1 cellular context compared by ENCODE assay signal in the genomic region with DNA sequence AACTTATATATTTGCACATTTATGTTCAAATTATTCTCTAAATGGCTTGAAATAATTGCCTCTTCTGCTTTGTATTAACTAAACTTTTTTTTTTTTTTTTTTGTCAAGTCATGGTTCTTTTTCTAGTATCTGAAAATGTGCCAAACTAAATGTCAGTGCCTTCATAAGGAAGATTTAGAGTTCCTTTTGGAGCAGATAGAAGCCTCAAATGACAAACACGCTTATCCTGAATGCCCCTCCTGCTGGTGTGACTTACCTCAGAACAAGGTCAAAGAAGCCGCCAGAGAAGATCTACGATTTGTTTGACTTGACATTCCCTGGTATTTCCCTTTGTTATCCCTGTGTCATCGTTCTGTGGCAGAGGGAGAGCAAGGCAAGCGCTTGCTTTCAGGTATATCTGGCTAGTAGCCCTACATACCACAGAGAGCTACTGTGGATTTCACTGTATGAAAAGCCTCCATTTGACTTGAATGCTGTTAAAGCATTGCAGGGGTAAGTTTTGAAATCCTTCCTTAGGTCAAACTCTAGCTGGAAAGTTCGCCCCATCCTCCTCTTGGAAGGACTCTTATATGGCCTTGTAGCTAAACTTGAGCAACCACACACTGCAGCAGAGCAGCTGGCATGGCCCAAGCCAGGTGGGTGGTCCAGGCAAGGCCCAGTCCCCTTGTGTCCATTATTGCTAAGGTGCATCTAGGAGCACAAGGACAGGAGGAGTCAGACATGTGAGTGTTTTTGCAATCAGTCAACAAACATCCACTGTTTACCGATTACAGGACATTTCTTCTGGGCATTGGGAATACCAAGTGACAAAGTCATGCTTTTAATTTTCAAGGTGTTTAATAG.
TF ChIP-seq lines count a peak whose summit lies in the region.

No MANE protein-coding gene starts in this region.

TF ChIP-seq in HepG2, 621 proteins besides CTCF, POLR2A, EP300 and RAD21 (continued from another document and continues in another):
- TF ChIP-seq, protein P1, sequence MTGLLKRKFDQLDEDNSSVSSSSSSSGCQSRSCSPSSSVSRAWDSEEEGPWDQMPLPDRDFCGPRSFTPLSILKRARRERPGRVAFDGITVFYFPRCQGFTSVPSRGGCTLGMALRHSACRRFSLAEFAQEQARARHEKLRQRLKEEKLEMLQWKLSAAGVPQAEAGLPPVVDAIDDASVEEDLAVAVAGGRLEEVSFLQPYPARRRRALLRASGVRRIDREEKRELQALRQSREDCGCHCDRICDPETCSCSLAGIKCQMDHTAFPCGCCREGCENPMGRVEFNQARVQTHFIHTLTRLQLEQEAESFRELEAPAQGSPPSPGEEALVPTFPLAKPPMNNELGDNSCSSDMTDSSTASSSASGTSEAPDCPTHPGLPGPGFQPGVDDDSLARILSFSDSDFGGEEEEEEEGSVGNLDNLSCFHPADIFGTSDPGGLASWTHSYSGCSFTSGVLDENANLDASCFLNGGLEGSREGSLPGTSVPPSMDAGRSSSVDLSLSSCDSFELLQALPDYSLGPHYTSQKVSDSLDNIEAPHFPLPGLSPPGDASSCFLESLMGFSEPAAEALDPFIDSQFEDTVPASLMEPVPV (CRISPR knock-in tag; IDR thresholded peaks at IDR 0.05): no peak
- TF ChIP-seq ZNF143 (CRISPR knock-in tag; IDR thresholded peaks at IDR 0.05): 0 out of 2 replicates have a peak, but pooled peaks have one; percentile 24
- TF ChIP-seq AHR (CRISPR knock-in tag; IDR thresholded peaks at IDR 0.05): 0 out of 2 replicates have a peak, but pooled peaks have one; percentile 50
- peak; percentile 65; the same call in 1 of the 2 replicates for TF ChIP-seq ZNF232 (CRISPR knock-in tag; IDR thresholded peaks at IDR 0.05; ENCODE audit: borderline replicate concordance)
- TF ChIP-seq ZFX (CRISPR knock-in tag; IDR thresholded peaks at IDR 0.05; ENCODE audit: low read depth): peak; percentile 33; the same call in 1 of the 2 replicates
- 0 out of 2 replicates have a peak, but pooled peaks have one; percentile 25 for TF ChIP-seq ARNT2 (CRISPR knock-in tag; IDR thresholded peaks at IDR 0.05; ENCODE audit: low read depth)
- no peak for TF ChIP-seq ZFP36L1 (CRISPR knock-in tag; IDR thresholded peaks at IDR 0.05)
- TF ChIP-seq, protein P2, sequence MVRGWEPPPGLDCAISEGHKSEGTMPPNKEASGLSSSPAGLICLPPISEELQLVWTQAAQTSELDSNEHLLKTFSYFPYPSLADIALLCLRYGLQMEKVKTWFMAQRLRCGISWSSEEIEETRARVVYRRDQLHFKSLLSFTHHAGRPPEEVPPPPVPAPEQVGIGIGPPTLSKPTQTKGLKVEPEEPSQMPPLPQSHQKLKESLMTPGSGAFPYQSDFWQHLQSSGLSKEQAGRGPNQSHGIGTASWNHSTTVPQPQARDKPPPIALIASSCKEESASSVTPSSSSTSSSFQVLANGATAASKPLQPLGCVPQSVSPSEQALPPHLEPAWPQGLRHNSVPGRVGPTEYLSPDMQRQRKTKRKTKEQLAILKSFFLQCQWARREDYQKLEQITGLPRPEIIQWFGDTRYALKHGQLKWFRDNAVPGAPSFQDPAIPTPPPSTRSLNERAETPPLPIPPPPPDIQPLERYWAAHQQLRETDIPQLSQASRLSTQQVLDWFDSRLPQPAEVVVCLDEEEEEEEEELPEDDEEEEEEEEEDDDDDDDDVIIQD (CRISPR knock-in tag; IDR thresholded peaks at IDR 0.05; ENCODE audit: low read depth): peak; percentile 85
- TF ChIP-seq, protein P3, sequence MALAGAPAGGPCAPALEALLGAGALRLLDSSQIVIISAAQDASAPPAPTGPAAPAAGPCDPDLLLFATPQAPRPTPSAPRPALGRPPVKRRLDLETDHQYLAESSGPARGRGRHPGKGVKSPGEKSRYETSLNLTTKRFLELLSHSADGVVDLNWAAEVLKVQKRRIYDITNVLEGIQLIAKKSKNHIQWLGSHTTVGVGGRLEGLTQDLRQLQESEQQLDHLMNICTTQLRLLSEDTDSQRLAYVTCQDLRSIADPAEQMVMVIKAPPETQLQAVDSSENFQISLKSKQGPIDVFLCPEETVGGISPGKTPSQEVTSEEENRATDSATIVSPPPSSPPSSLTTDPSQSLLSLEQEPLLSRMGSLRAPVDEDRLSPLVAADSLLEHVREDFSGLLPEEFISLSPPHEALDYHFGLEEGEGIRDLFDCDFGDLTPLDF (CRISPR knock-in tag; IDR thresholded peaks at IDR 0.05): no peak
- TF ChIP-seq, protein P4, sequence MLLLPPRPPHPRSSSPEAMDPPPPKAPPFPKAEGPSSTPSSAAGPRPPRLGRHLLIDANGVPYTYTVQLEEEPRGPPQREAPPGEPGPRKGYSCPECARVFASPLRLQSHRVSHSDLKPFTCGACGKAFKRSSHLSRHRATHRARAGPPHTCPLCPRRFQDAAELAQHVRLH (CRISPR knock-in tag; IDR thresholded peaks at IDR 0.05; ENCODE audit: borderline replicate concordance, low read depth): peak; percentile 52; the same call in 1 of the 2 replicates
- TF ChIP-seq FOXO1 (CRISPR knock-in tag; IDR thresholded peaks at IDR 0.05): peak; percentile 57; the same call in 1 of the 2 replicates
- TF ChIP-seq SCMH1 (CRISPR knock-in tag; IDR thresholded peaks at IDR 0.05; ENCODE audit: borderline replicate concordance): no peak
- TF ChIP-seq, protein P5, sequence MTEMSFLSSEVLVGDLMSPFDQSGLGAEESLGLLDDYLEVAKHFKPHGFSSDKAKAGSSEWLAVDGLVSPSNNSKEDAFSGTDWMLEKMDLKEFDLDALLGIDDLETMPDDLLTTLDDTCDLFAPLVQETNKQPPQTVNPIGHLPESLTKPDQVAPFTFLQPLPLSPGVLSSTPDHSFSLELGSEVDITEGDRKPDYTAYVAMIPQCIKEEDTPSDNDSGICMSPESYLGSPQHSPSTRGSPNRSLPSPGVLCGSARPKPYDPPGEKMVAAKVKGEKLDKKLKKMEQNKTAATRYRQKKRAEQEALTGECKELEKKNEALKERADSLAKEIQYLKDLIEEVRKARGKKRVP (CRISPR knock-in tag; IDR thresholded peaks at IDR 0.05): no peak
- peak; percentile 95 for TF ChIP-seq TCF7 (IDR thresholded peaks at IDR 0.05; ENCODE audit: low read depth)
- no peak for TF ChIP-seq MEF2D (CRISPR knock-in tag; IDR thresholded peaks at IDR 0.05)
- TF ChIP-seq ZNF251 (CRISPR knock-in tag; IDR thresholded peaks at IDR 0.05): no peak
- peak; percentile 41 for TF ChIP-seq STAG1 (CRISPR knock-in tag; IDR thresholded peaks at IDR 0.05)
- no peak; the same call in 1 of the 2 replicates for TF ChIP-seq NFYC (CRISPR knock-in tag; IDR thresholded peaks at IDR 0.05)
- no peak for TF ChIP-seq ZNF660 (CRISPR knock-in tag; IDR thresholded peaks at IDR 0.05; ENCODE audit: borderline replicate concordance, low read depth)
- TF ChIP-seq DPF2 (CRISPR knock-in tag; IDR thresholded peaks at IDR 0.05; ENCODE audit: borderline replicate concordance, low read depth): no peak
- TF ChIP-seq REXO4 (CRISPR knock-in tag; IDR thresholded peaks at IDR 0.05; ENCODE audit: borderline replicate concordance): no peak
- no peak for TF ChIP-seq TBX3 (IDR thresholded peaks at IDR 0.05; ENCODE audit: borderline replicate concordance)
- TF ChIP-seq, protein P6, sequence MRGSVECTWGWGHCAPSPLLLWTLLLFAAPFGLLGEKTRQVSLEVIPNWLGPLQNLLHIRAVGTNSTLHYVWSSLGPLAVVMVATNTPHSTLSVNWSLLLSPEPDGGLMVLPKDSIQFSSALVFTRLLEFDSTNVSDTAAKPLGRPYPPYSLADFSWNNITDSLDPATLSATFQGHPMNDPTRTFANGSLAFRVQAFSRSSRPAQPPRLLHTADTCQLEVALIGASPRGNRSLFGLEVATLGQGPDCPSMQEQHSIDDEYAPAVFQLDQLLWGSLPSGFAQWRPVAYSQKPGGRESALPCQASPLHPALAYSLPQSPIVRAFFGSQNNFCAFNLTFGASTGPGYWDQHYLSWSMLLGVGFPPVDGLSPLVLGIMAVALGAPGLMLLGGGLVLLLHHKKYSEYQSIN (CRISPR knock-in tag; IDR thresholded peaks at IDR 0.05; ENCODE audit: borderline replicate concordance): no peak
- TF ChIP-seq ZNF552 (CRISPR knock-in tag; IDR thresholded peaks at IDR 0.05; ENCODE audit: borderline replicate concordance): no peak
- no peak for TF ChIP-seq TP53 (CRISPR knock-in tag; conservative IDR thresholded peaks at IDR 0.05)
- TF ChIP-seq, protein P7, sequence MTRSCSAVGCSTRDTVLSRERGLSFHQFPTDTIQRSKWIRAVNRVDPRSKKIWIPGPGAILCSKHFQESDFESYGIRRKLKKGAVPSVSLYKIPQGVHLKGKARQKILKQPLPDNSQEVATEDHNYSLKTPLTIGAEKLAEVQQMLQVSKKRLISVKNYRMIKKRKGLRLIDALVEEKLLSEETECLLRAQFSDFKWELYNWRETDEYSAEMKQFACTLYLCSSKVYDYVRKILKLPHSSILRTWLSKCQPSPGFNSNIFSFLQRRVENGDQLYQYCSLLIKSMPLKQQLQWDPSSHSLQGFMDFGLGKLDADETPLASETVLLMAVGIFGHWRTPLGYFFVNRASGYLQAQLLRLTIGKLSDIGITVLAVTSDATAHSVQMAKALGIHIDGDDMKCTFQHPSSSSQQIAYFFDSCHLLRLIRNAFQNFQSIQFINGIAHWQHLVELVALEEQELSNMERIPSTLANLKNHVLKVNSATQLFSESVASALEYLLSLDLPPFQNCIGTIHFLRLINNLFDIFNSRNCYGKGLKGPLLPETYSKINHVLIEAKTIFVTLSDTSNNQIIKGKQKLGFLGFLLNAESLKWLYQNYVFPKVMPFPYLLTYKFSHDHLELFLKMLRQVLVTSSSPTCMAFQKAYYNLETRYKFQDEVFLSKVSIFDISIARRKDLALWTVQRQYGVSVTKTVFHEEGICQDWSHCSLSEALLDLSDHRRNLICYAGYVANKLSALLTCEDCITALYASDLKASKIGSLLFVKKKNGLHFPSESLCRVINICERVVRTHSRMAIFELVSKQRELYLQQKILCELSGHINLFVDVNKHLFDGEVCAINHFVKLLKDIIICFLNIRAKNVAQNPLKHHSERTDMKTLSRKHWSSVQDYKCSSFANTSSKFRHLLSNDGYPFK (CRISPR knock-in tag; IDR thresholded peaks at IDR 0.05; ENCODE audit: borderline replicate concordance): no peak
- TF ChIP-seq ZNF816 (CRISPR knock-in tag; IDR thresholded peaks at IDR 0.05; ENCODE audit: borderline replicate concordance): no peak
- TF ChIP-seq POGZ (CRISPR knock-in tag; IDR thresholded peaks at IDR 0.05): peak; percentile 84
- no peak for TF ChIP-seq MATR3 (CRISPR knock-in tag; IDR thresholded peaks at IDR 0.05)
- TF ChIP-seq PPARG (CRISPR knock-in tag; conservative IDR thresholded peaks at IDR 0.05): peak; percentile 67
- no peak for TF ChIP-seq ZNF841 (CRISPR knock-in tag; IDR thresholded peaks at IDR 0.05; ENCODE audit: borderline replicate concordance)
- no peak for TF ChIP-seq ZNF30 (CRISPR knock-in tag; IDR thresholded peaks at IDR 0.05)
- peak; percentile 43 for TF ChIP-seq CEBPG (CRISPR knock-in tag; IDR thresholded peaks at IDR 0.05)
- no peak for TF ChIP-seq AGO2 (optimal IDR thresholded peaks at IDR 0.05; ENCODE audit: low read depth, low read length)
- no peak for TF ChIP-seq MTA3 (CRISPR knock-in tag; IDR thresholded peaks at IDR 0.05)
- peak; percentile 59; the same call in 1 of the 2 replicates for TF ChIP-seq HNF4G (IDR thresholded peaks at IDR 0.05; ENCODE audit: borderline replicate concordance, low read depth, low read length)
- no peak for TF ChIP-seq HNF4G (CRISPR knock-in tag; IDR thresholded peaks at IDR 0.05; ENCODE audit: borderline replicate concordance, low read depth)
- TF ChIP-seq, protein P8, sequence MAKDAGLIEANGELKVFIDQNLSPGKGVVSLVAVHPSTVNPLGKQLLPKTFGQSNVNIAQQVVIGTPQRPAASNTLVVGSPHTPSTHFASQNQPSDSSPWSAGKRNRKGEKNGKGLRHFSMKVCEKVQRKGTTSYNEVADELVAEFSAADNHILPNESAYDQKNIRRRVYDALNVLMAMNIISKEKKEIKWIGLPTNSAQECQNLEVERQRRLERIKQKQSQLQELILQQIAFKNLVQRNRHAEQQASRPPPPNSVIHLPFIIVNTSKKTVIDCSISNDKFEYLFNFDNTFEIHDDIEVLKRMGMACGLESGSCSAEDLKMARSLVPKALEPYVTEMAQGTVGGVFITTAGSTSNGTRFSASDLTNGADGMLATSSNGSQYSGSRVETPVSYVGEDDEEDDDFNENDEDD (CRISPR knock-in tag; IDR thresholded peaks at IDR 0.05; ENCODE audit: borderline replicate concordance): no peak
- TF ChIP-seq TARDBP (CRISPR knock-in tag; IDR thresholded peaks at IDR 0.05): peak; percentile 56; the same call in 1 of the 2 replicates
- TF ChIP-seq ZNF124 (CRISPR knock-in tag; IDR thresholded peaks at IDR 0.05): no peak; the same call in 1 of the 2 replicates
- TF ChIP-seq ZNF350 (CRISPR knock-in tag; IDR thresholded peaks at IDR 0.05; ENCODE audit: borderline replicate concordance, low read depth): 0 out of 2 replicates have a peak, but pooled peaks have one; percentile 44
- TF ChIP-seq ZSCAN30 (CRISPR knock-in tag; IDR thresholded peaks at IDR 0.05): no peak
- peak; percentile 70; the same call in 1 of the 2 replicates for TF ChIP-seq HOXD1 (CRISPR knock-in tag; IDR thresholded peaks at IDR 0.05)
- TF ChIP-seq, protein P9, sequence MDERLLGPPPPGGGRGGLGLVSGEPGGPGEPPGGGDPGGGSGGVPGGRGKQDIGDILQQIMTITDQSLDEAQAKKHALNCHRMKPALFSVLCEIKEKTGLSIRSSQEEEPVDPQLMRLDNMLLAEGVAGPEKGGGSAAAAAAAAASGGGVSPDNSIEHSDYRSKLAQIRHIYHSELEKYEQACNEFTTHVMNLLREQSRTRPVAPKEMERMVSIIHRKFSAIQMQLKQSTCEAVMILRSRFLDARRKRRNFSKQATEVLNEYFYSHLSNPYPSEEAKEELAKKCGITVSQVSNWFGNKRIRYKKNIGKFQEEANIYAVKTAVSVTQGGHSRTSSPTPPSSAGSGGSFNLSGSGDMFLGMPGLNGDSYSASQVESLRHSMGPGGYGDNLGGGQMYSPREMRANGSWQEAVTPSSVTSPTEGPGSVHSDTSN (CRISPR knock-in tag; IDR thresholded peaks at IDR 0.05): peak; percentile 71; the same call in 1 of the 2 replicates
- TF ChIP-seq WIZ (CRISPR knock-in tag; IDR thresholded peaks at IDR 0.05): no peak
- peak; percentile 82 for TF ChIP-seq SALL1 (CRISPR knock-in tag; IDR thresholded peaks at IDR 0.05)
